16 cellular contexts compared by ENCODE assay signal in the genomic region with DNA sequence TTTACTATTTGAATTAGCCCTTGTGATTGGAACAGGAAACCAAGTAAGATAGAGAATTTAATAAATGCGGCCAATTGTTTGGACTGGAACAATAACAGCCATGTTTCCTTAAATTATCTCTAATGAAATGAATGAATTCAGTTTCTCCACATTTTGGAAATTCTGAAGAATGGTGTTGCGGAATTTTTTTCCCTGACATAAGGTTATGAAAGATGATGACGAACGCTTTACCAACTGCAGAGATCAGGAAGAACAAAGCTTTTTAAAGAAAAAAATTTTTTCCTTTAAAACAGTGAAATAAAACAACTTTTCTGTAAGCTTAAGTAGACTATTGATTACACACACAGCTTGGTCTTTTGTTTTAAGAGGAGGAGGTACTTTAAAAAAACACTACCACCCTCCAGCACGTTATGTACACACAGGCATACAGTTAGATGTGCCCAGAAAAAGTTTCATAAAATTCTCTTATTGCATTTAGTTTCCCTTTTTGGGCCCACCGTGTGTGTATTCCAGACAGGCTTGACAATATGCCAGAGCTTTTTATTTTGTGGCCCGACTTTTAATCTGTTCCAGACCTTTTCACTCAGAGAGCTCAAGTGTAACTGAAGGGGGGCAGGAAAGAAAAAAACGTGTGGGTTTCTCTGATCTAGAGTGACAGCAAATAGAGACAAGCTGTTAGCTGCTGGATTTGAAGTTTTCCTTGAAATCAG.
DNase-seq lines count a peak whose midpoint lies in the region; ATAC-seq and TF ChIP-seq lines count a peak whose summit lies in the region.
"Had no signal": no experiment of that assay in that cellular context is flagged by ENCODE, and none has a peak within 500 bp of the region (broad histone marks: within the 10 kb centered on the region; RNA-seq: fewer than 3 reads in every experiment).

No MANE protein-coding gene starts in this region.

- peak overlapping the region; percentile 80 for H3K27ac Mint-ChIP-seq in HFFc6
- H3K27ac Mint-ChIP-seq: activated naive CD8-positive, alpha-beta T cell treated with anti-CD3 and anti-CD28 coated beads for 36 hours; CD8-positive, alpha-beta T cell; memory B cell had no signal

- TF ChIP-seq POLR2A in breast epithelium (IDR thresholded peaks at IDR 0.05) (no peak), suprapubic skin (IDR thresholded peaks at IDR 0.05) (no peak)

- H3K4me3 Mint-ChIP-seq in HFFc6 = peak overlapping the region; percentile 66
- H3K4me3 Mint-ChIP-seq: activated naive CD8-positive, alpha-beta T cell treated with anti-CD3 and anti-CD28 coated beads for 36 hours; CD8-positive, alpha-beta T cell; memory B cell had no signal

- no peak for DNase-seq in HFFc6
- DNase-seq in breast epithelium (ENCODE audit: low spot score in 2 of 2) = no peak
- DNase-seq in iris pigment epithelial cell (ENCODE audit: low read depth) = peak; percentile 48
- no peak for DNase-seq in suprapubic skin (ENCODE audit: low spot score in 2 of 2)
- DNase-seq in T1000 (lab: John Stamatoyannopoulos, UW) = no peak
- DNase-seq in midbrain (lab: John Stamatoyannopoulos, UW) = no peak
- DNase-seq: activated naive CD8-positive, alpha-beta T cell treated with anti-CD3 and anti-CD28 coated beads for 36 hours; CD8-positive, alpha-beta T cell; effector CD8-positive, alpha-beta T cell; hypothalamus; NCI-H1092 treated with DMSO at 0.1 percent for 48 hours; NCI-H510A; psoas muscle had no signal

- intact Hi-C loops in breast epithelium (cut with DNase I; ENCODE audit: low total_unique reads) = no loop called here

- H3K4me1 ChIP-seq in breast epithelium (no peaks in the 10 kb centered on the region), suprapubic skin (peaks cover 20% of the 10 kb centered on the region)

- TF ChIP-seq CTCF in HFFc6 (IDR thresholded peaks at IDR 0.05) (no peak), breast epithelium (IDR thresholded peaks at IDR 0.05) (no peak), suprapubic skin (IDR thresholded peaks at IDR 0.05) (no peak)

- H3K27me3 ChIP-seq in breast epithelium = no peaks in the 10 kb centered on the region
- no peaks in the 10 kb centered on the region for H3K27me3 ChIP-seq in suprapubic skin

- peak overlapping the region; percentile 49 to 57 for H3K27ac ChIP-seq in breast epithelium
- peak overlapping the region; percentile 27 for H3K27ac ChIP-seq in suprapubic skin
- H3K27ac ChIP-seq: psoas muscle had no signal

- H3K36me3 ChIP-seq in breast epithelium (no peaks in the 10 kb centered on the region), suprapubic skin (no peaks in the 10 kb centered on the region)

- no peak for TF ChIP-seq EP300 in suprapubic skin (IDR thresholded peaks at IDR 0.05)

- H3K4me3 ChIP-seq in breast epithelium (no peak overlapping the region), suprapubic skin (no peak overlapping the region)
- H3K4me3 ChIP-seq: psoas muscle had no signal

- peaks cover 52% of the 10 kb centered on the region for H3K36me3 Mint-ChIP-seq in HFFc6 (ENCODE audit: low read depth)
- H3K36me3 Mint-ChIP-seq: activated naive CD8-positive, alpha-beta T cell treated with anti-CD3 and anti-CD28 coated beads for 36 hours; CD8-positive, alpha-beta T cell; memory B cell had no signal

- H3K9me3 Mint-ChIP-seq in HFFc6 = no peaks in the 10 kb centered on the region
- H3K9me3 Mint-ChIP-seq: activated naive CD8-positive, alpha-beta T cell treated with anti-CD3 and anti-CD28 coated beads for 36 hours; CD8-positive, alpha-beta T cell; memory B cell had no signal

- H3K27me3 Mint-ChIP-seq in HFFc6 (ENCODE audit: insufficient read depth) = no peaks in the 10 kb centered on the region; the same call in 1 of the 2 replicates

- ATAC-seq in GM18868 (IDR thresholded peaks at IDR 0.05; ENCODE audit: unreplicated experiment) (no peak), GM21423 (IDR thresholded peaks at IDR 0.05; ENCODE audit: unreplicated experiment) (no peak)
- ATAC-seq: CD8-positive, alpha-beta T cell had no signal

- no peaks in the 10 kb centered on the region for H3K9me3 ChIP-seq in breast epithelium
- no peaks in the 10 kb centered on the region for H3K9me3 ChIP-seq in suprapubic skin
- H3K9me3 ChIP-seq: psoas muscle had no signal

- H3K4me1 Mint-ChIP-seq in HFFc6 (ENCODE audit: low read depth) = peaks cover 67% of the 10 kb centered on the region
- H3K4me1 Mint-ChIP-seq: activated naive CD8-positive, alpha-beta T cell treated with anti-CD3 and anti-CD28 coated beads for 36 hours; memory B cell had no signal

- 43% methylated on average over 8 of the region's 8 CpGs for whole genome bisulfite sequencing in suprapubic skin
